ENCODE assay signal across 9 cellular contexts in genomic region chr10:102280397-102281015, GRCh38. TPM values are rescaled to one million over a fixed set of nuclear protein-coding genes. Genes with fewer than 3 reads are reported as not detected.
A peak's percentile ranks its signal among the peaks of the same experiment; 100 is the strongest.
DNase-seq lines count a peak whose midpoint lies in the region; ATAC-seq, FAIRE-seq and TF ChIP-seq lines count a peak whose summit lies in the region.
"Had no signal": no experiment of that assay in that cellular context is flagged by ENCODE, and none has a peak within 500 bp of the region (broad histone marks: within the 10 kb centered on the region; RNA-seq: fewer than 3 reads in every experiment).

No MANE protein-coding gene starts in this region.

- H3K27me3 ChIP-seq in right lobe of liver (no peaks in the 10 kb centered on the region), HepG2 (ENCODE audit: control insufficient read depth in 1 of 2, insufficient read depth in 2 of 2, low read length in 2 of 2) (no peaks in the 10 kb centered on the region), vagina (no peaks in the 10 kb centered on the region)

- H3K4me1 ChIP-seq in right lobe of liver = peaks cover 0 to 19% (median 11%) of the 10 kb centered on the region in 4 donors
- peaks cover 9% of the 10 kb centered on the region for H3K4me1 ChIP-seq in HepG2 (ENCODE audit: insufficient read depth, low read length)
- H3K4me1 ChIP-seq in vagina = peaks cover 42% of the 10 kb centered on the region

- no peak for TF ChIP-seq RAD21 in HepG2 (CRISPR knock-in tag; IDR thresholded peaks at IDR 0.05)

- no peaks in the 10 kb centered on the region for H3K9me3 ChIP-seq in right lobe of liver
- no peaks in the 10 kb centered on the region for H3K9me3 ChIP-seq in HepG2 (ENCODE audit: low read length)
- H3K9me3 ChIP-seq in vagina = no peaks in the 10 kb centered on the region

- ATAC-seq in right lobe of liver (peak; percentile 58 to 79 (median 72)), HepG2 (no peak), GM21515 (IDR thresholded peaks at IDR 0.05; ENCODE audit: unreplicated experiment) (no peak), GM19467 (IDR thresholded peaks at IDR 0.05; ENCODE audit: unreplicated experiment) (no peak)
- no peak for ATAC-seq in activated naive CD8-positive, alpha-beta T cell treated with anti-CD3 and anti-CD28 coated beads, Interleukin-2, amount 10 ng/mL, durations not matched to agents 7 days and 5 days (ENCODE audit: low read depth)

- no peak for FAIRE-seq in HepG2 (lab: Jason Lieb, UNC)

- TF ChIP-seq EP300 in HepG2 (IDR thresholded peaks at IDR 0.05; ENCODE audit: low read depth in 2 of 2, low read length in 2 of 2) = no peak
- no peak for TF ChIP-seq EP300 in HepG2 (CRISPR knock-in tag; IDR thresholded peaks at IDR 0.05; ENCODE audit: borderline replicate concordance)

- H4K20me1 ChIP-seq in HepG2 (ENCODE audit: insufficient read depth, low read length) = no peaks in the 10 kb centered on the region

- H3K9ac ChIP-seq in HepG2 (ENCODE audit: insufficient read depth, low read depth, low read length) = no peak overlapping the region

- POLR2A ChIA-PET in HepG2 (lab: Yijun Ruan, JAX) = no interaction called here
- POLR2A ChIA-PET in activated naive CD8-positive, alpha-beta T cell treated with anti-CD3 and anti-CD28 coated beads, Interleukin-2, amount 10 ng/mL, durations not matched to agents 7 days and 5 days (lab: Charles Lee) = no interaction called here

- no peak for TF ChIP-seq POLR2A in right lobe of liver (IDR thresholded peaks at IDR 0.05)
- no peak for TF ChIP-seq POLR2A in HepG2 (IDR thresholded peaks at IDR 0.05; ENCODE audit: insufficient read depth in 1 of 2, low read depth in 2 of 2, low read length in 2 of 2)
- TF ChIP-seq POLR2A in vagina (IDR thresholded peaks at IDR 0.05) = no peak

- CTCF ChIA-PET in HepG2 (lab: Yijun Ruan, JAX; ENCODE audit: low intra/inter-chr PET ratio, low total read pairs) = no interaction called here

- H3K79me2 ChIP-seq in HepG2 (ENCODE audit: insufficient read depth, low read length) = peaks cover 27% of the 10 kb centered on the region

- H3K27ac Mint-ChIP-seq in activated naive CD8-positive, alpha-beta T cell treated with anti-CD3 and anti-CD28 coated beads, Interleukin-2, amount 10 ng/mL, durations not matched to agents 7 days and 5 days = no peak overlapping the region

- H3K4me2 ChIP-seq in HepG2 (ENCODE audit: low read depth, low read length) = no peak overlapping the region

- H3K36me3 ChIP-seq in right lobe of liver (peaks cover 0 to 4% (median 0%) of the 10 kb centered on the region in 4 donors), HepG2 (replicated peaks in 1 of 2; ENCODE audit: control insufficient read depth in 1 of 2, insufficient read depth in 2 of 2, low read length in 2 of 2) (peaks cover 4 to 17% of the 10 kb centered on the region in 2 experiments; a peak in 3 of 5 replicates), vagina (no peaks in the 10 kb centered on the region)

- H3K36me3 Mint-ChIP-seq in activated naive CD8-positive, alpha-beta T cell treated with anti-CD3 and anti-CD28 coated beads, Interleukin-2, amount 10 ng/mL, durations not matched to agents 7 days and 5 days = peaks cover 13% of the 10 kb centered on the region

- in situ Hi-C loops in HepG2 (cut with HindIII; ENCODE audit: extremely low pct_ligation_motif_present, low pct_unique_long_range_greater_than_20kb) = no loop called here

- H3K4me3 Mint-ChIP-seq in activated naive CD8-positive, alpha-beta T cell treated with anti-CD3 and anti-CD28 coated beads, Interleukin-2, amount 10 ng/mL, durations not matched to agents 7 days and 5 days = peak overlapping the region; percentile 74

- DNase-seq in right lobe of liver (no peak), HepG2 (ENCODE audit: low spot score) (no peak), iris pigment epithelial cell (ENCODE audit: low read depth) (peak; percentile 40), vagina (ENCODE audit: extremely low spot score in 2 of 2) (no peak), NCI-H1436 treated with DMSO at 0.1 percent for 48 hours (lab: John Stamatoyannopoulos, UW) (no peak)
- no peak for DNase-seq in activated naive CD8-positive, alpha-beta T cell treated with anti-CD3 and anti-CD28 coated beads, Interleukin-2, amount 10 ng/mL, durations not matched to agents 7 days and 5 days
- DNase-seq: MM.1S had no signal

- H2AFZ ChIP-seq in HepG2 (ENCODE audit: low read length) = no peak overlapping the region

- H3K27ac ChIP-seq in right lobe of liver (peak overlapping the region in 1 of 3 donors; percentile 2), HepG2 (ENCODE audit: extremely low read length, insufficient read depth, low read length) (no peak overlapping the region), vagina (peak overlapping the region; percentile 39)

- WGBS in right lobe of liver (ENCODE audit: insufficient coverage, low coverage, low lambda C conversion rate, missing lambda C conversion rate) = 11% methylated on average over 3 of the region's 3 CpGs
- 79% methylated on average over 3 of the region's 3 CpGs for WGBS in HepG2 (ENCODE audit: low lambda C conversion rate)

- H3K27me3 Mint-ChIP-seq in activated naive CD8-positive, alpha-beta T cell treated with anti-CD3 and anti-CD28 coated beads, Interleukin-2, amount 10 ng/mL, durations not matched to agents 7 days and 5 days = no peaks in the 10 kb centered on the region

- BruUV-seq in HepG2 (replicated peaks; lab: Mats Ljungman, UMichigan) = no TSS peak

- intact Hi-C loops in right lobe of liver (cut with DNase I) = no loop called here
- intact Hi-C loops in HepG2 (cut with micrococcal nuclease; ENCODE audit: unreplicated experiment) = loop anchor here (10.0 kb wide), 1 partner anchor 54 kb away; no protein-coding TSS in a partner anchor
- intact Hi-C loops in vagina (cut with DNase I) = no loop called here

- H3K9me3 Mint-ChIP-seq in activated naive CD8-positive, alpha-beta T cell treated with anti-CD3 and anti-CD28 coated beads, Interleukin-2, amount 10 ng/mL, durations not matched to agents 7 days and 5 days = no peaks in the 10 kb centered on the region

- TF ChIP-seq CTCF in right lobe of liver (IDR thresholded peaks at IDR 0.05) = no peak
- TF ChIP-seq CTCF in HepG2 (CRISPR knock-in tag; IDR thresholded peaks at IDR 0.05) = no peak
- TF ChIP-seq CTCF in vagina (IDR thresholded peaks at IDR 0.05) = no peak

- H3K4me1 Mint-ChIP-seq in activated naive CD8-positive, alpha-beta T cell treated with anti-CD3 and anti-CD28 coated beads, Interleukin-2, amount 10 ng/mL, durations not matched to agents 7 days and 5 days = peaks cover 47% of the 10 kb centered on the region

- no peak overlapping the region for H3K4me3 ChIP-seq in right lobe of liver
- no peak overlapping the region for H3K4me3 ChIP-seq in HepG2 (replicated peaks in 1 of 3; ENCODE audit: insufficient read depth in 1 of 3, low read depth in 2 of 3, low read length in 3 of 3)
- no peak overlapping the region for H3K4me3 ChIP-seq in vagina

RNA-seq across cellular contexts. Expression of gene GBF1, which starts 35.2 kb away (rescaled TPM):
- 10 to 100 TPM; 22.6 to 27.2 (median 23.7) TPM for total RNA-seq in right lobe of liver
- total RNA-seq in HepG2 (2016; rRNA removed; fragmentation: Illumina TruSeq; extraction: Trizol) = 21.9 and 28.7 TPM in 2 replicates
- 3.2 and 4.2 TPM in 2 replicates for total RNA-seq in HepG2 (2016; cell fraction: cytosol; rRNA removed; fragmentation: Illumina TruSeq; extraction: Trizol; ENCODE audit: low read depth)
- total RNA-seq in HepG2 (2016; cell fraction: insoluble cytoplasmic fraction; rRNA removed; fragmentation: Illumina TruSeq; extraction: Trizol) = 22.3 and 26.2 TPM in 2 replicates
- 7.6 and 8.1 TPM in 2 replicates for total RNA-seq in HepG2 (2016; cell fraction: membrane; rRNA removed; fragmentation: Illumina TruSeq; extraction: Trizol)
- total RNA-seq in HepG2 (2016; cell fraction: nucleus; rRNA removed; fragmentation: Illumina TruSeq; extraction: Trizol) = 23.7 and 28.1 TPM in 2 replicates
- polyA plus RNA-seq in HepG2 (2011; rRNA removed) = 17.1 and 17.6 TPM in 2 replicates
- 6.6 and 6.8 TPM in 2 replicates for polyA plus RNA-seq in HepG2 (2011; cell fraction: cytosol; rRNA removed)
- polyA plus RNA-seq in HepG2 (2011; cell fraction: nucleus; rRNA removed) = 33.9 and 34.6 TPM in 2 replicates
- polyA plus RNA-seq in HepG2 (2012) = 17.5 and 19.2 TPM in 2 replicates
- polyA plus RNA-seq in HepG2 (2016; cell fraction: cytosol; fragmentation: Illumina TruSeq; extraction: Trizol; ENCODE audit: low read depth) = 1.1 and 1.4 TPM in 2 replicates
- polyA plus RNA-seq in HepG2 (2016; cell fraction: insoluble cytoplasmic fraction; fragmentation: Illumina TruSeq; extraction: Trizol; ENCODE audit: low read depth) = 13.0 and 19.5 TPM in 2 replicates
- polyA plus RNA-seq in HepG2 (2016; cell fraction: membrane; fragmentation: Illumina TruSeq; extraction: Trizol; ENCODE audit: low read depth) = 2.5 and 3.3 TPM in 2 replicates
- polyA plus RNA-seq in HepG2 (2016; cell fraction: nucleus; fragmentation: Illumina TruSeq; extraction: Trizol; ENCODE audit: insufficient read depth, low read depth) = 34.6 and 42.2 TPM in 2 replicates
- polyA minus RNA-seq in HepG2 (2011; rRNA and poly(A)+ RNA removed; ENCODE audit: low replicate concordance) = 41.9 and 48.3 TPM in 2 replicates
- 21.2 and 23.7 TPM in 2 replicates for polyA minus RNA-seq in HepG2 (2011; cell fraction: cytosol; rRNA and poly(A)+ RNA removed)
- 31.8 and 43.1 TPM in 2 replicates for polyA minus RNA-seq in HepG2 (2011; cell fraction: nucleus; rRNA and poly(A)+ RNA removed)
- 10 to 100 TPM; 40.1 to 40.6 TPM for total RNA-seq in activated naive CD8-positive, alpha-beta T cell treated with anti-CD3 and anti-CD28 coated beads, Interleukin-2, amount 10 ng/mL, durations not matched to agents 7 days and 5 days
- 48.9 TPM for total RNA-seq in vagina

RNA-seq across cellular contexts. Expression of gene PITX3, which starts 39.2 kb away (rescaled TPM):
- total RNA-seq in right lobe of liver (not detected), HepG2 (2016; rRNA removed; fragmentation: Illumina TruSeq; extraction: Trizol) (not detected in 2 replicates), vagina (not detected)
- not detected in 2 replicates for total RNA-seq in HepG2 (2016; cell fraction: cytosol; rRNA removed; fragmentation: Illumina TruSeq; extraction: Trizol; ENCODE audit: low read depth)
- total RNA-seq in HepG2 (2016; cell fraction: insoluble cytoplasmic fraction; rRNA removed; fragmentation: Illumina TruSeq; extraction: Trizol) = not detected in 2 replicates
- 0.14 TPM in 1 of 2 replicates, not detected in the other for total RNA-seq in HepG2 (2016; cell fraction: membrane; rRNA removed; fragmentation: Illumina TruSeq; extraction: Trizol)
- total RNA-seq in HepG2 (2016; cell fraction: nucleus; rRNA removed; fragmentation: Illumina TruSeq; extraction: Trizol) = not detected in 2 replicates
- not detected in 2 replicates for polyA plus RNA-seq in HepG2 (2011; rRNA removed)
- 0.05 TPM in 1 of 2 replicates, not detected in the other for polyA plus RNA-seq in HepG2 (2011; cell fraction: cytosol; rRNA removed)
- 0.11 TPM in 1 of 2 replicates, not detected in the other for polyA plus RNA-seq in HepG2 (2011; cell fraction: nucleus; rRNA removed)
- polyA plus RNA-seq in HepG2 (2012) = not detected in 2 replicates
- 0.11 and 0.28 TPM in 2 replicates for polyA plus RNA-seq in HepG2 (2016; cell fraction: cytosol; fragmentation: Illumina TruSeq; extraction: Trizol; ENCODE audit: low read depth)
- not detected in 2 replicates for polyA plus RNA-seq in HepG2 (2016; cell fraction: insoluble cytoplasmic fraction; fragmentation: Illumina TruSeq; extraction: Trizol; ENCODE audit: low read depth)
- polyA plus RNA-seq in HepG2 (2016; cell fraction: membrane; fragmentation: Illumina TruSeq; extraction: Trizol; ENCODE audit: low read depth) = 0.12 TPM in 1 of 2 replicates, not detected in the other
- polyA plus RNA-seq in HepG2 (2016; cell fraction: nucleus; fragmentation: Illumina TruSeq; extraction: Trizol; ENCODE audit: insufficient read depth, low read depth) = not detected in 2 replicates
- not detected in 2 replicates for polyA minus RNA-seq in HepG2 (2011; rRNA and poly(A)+ RNA removed; ENCODE audit: low replicate concordance)
- polyA minus RNA-seq in HepG2 (2011; cell fraction: cytosol; rRNA and poly(A)+ RNA removed) = not detected in 2 replicates
- polyA minus RNA-seq in HepG2 (2011; cell fraction: nucleus; rRNA and poly(A)+ RNA removed) = not detected in 2 replicates
- total RNA-seq in activated naive CD8-positive, alpha-beta T cell treated with anti-CD3 and anti-CD28 coated beads, Interleukin-2, amount 10 ng/mL, durations not matched to agents 7 days and 5 days = not detected

RNA-seq across cellular contexts. Expression of gene ELOVL3, which starts 54.4 kb away (rescaled TPM):
- total RNA-seq in right lobe of liver (not detected), HepG2 (2016; rRNA removed; fragmentation: Illumina TruSeq; extraction: Trizol) (0.24 and 0.69 TPM in 2 replicates), vagina (not detected)
- total RNA-seq in HepG2 (2016; cell fraction: cytosol; rRNA removed; fragmentation: Illumina TruSeq; extraction: Trizol; ENCODE audit: low read depth) = 0.18 and 0.20 TPM in 2 replicates
- 0.40 and 0.52 TPM in 2 replicates for total RNA-seq in HepG2 (2016; cell fraction: insoluble cytoplasmic fraction; rRNA removed; fragmentation: Illumina TruSeq; extraction: Trizol)
- 0.17 and 0.25 TPM in 2 replicates for total RNA-seq in HepG2 (2016; cell fraction: membrane; rRNA removed; fragmentation: Illumina TruSeq; extraction: Trizol)
- total RNA-seq in HepG2 (2016; cell fraction: nucleus; rRNA removed; fragmentation: Illumina TruSeq; extraction: Trizol) = 0.28 and 0.37 TPM in 2 replicates
- polyA plus RNA-seq in HepG2 (2011; rRNA removed) = 0.58 and 0.76 TPM in 2 replicates
- polyA plus RNA-seq in HepG2 (2011; cell fraction: cytosol; rRNA removed) = 0.56 and 0.68 TPM in 2 replicates
- 0.47 TPM in 1 of 2 replicates, not detected in the other for polyA plus RNA-seq in HepG2 (2011; cell fraction: nucleus; rRNA removed)
- 0.23 and 0.27 TPM in 2 replicates for polyA plus RNA-seq in HepG2 (2012)
- 0.12 TPM in 1 of 2 replicates, not detected in the other for polyA plus RNA-seq in HepG2 (2016; cell fraction: cytosol; fragmentation: Illumina TruSeq; extraction: Trizol; ENCODE audit: low read depth)
- polyA plus RNA-seq in HepG2 (2016; cell fraction: insoluble cytoplasmic fraction; fragmentation: Illumina TruSeq; extraction: Trizol; ENCODE audit: low read depth) = 0.24 and 0.34 TPM in 2 replicates
- polyA plus RNA-seq in HepG2 (2016; cell fraction: membrane; fragmentation: Illumina TruSeq; extraction: Trizol; ENCODE audit: low read depth) = 0.31 TPM in 1 of 2 replicates, not detected in the other
- 0.35 and 0.46 TPM in 2 replicates for polyA plus RNA-seq in HepG2 (2016; cell fraction: nucleus; fragmentation: Illumina TruSeq; extraction: Trizol; ENCODE audit: insufficient read depth, low read depth)
- 0.24 TPM in 1 of 2 replicates, not detected in the other for polyA minus RNA-seq in HepG2 (2011; rRNA and poly(A)+ RNA removed; ENCODE audit: low replicate concordance)
- not detected in 2 replicates for polyA minus RNA-seq in HepG2 (2011; cell fraction: cytosol; rRNA and poly(A)+ RNA removed)
- not detected in 2 replicates for polyA minus RNA-seq in HepG2 (2011; cell fraction: nucleus; rRNA and poly(A)+ RNA removed)
- under 1 TPM in 1 of 2 experiments, not detected in 1; 0.22 TPM for total RNA-seq in activated naive CD8-positive, alpha-beta T cell treated with anti-CD3 and anti-CD28 coated beads, Interleukin-2, amount 10 ng/mL, durations not matched to agents 7 days and 5 days

Comparison
In these comparisons a context has a peak if more than half of its experiments do, and no peak if none do; other contexts are left out.
1. ATAC-seq: peak in right lobe of liver (4 of 4); none in HepG2 (single experiment), activated naive CD8-positive, alpha-beta T cell treated with anti-CD3 and anti-CD28 coated beads, Interleukin-2, amount 10 ng/mL, durations not matched to agents 7 days and 5 days (single experiment), GM21515 (single experiment) and GM19467 (single experiment).